Comparison of ENCODE assay signal across 15 cellular contexts in the genomic region with DNA sequence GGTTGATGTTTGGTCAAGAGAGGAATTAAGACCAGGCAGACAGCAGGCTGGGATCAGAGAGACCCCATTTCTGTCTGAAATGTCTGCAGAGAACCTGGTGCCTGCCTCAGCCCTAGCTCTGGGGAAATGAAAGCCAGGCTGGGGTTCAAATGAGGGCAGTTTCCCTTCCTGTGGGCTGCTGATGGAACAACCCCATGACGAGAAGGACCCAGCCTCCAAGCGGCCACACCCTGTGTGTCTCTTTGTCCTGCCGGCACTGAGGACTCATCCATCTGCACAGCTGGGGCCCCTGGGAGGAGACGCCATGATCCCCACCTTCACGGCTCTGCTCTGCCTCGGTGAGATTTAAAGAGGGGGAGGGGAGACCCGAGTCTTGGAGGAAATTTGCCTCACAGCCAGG. TPM values are rescaled to one million over a fixed set of nuclear protein-coding genes. Genes with fewer than 3 reads are reported as not detected.
DNase-seq lines count a peak whose midpoint lies in the region; ATAC-seq and TF ChIP-seq lines count a peak whose summit lies in the region.
"Had no signal": no experiment of that assay in that cellular context is flagged by ENCODE, and none has a peak within 500 bp of the region (broad histone marks: within the 10 kb centered on the region; RNA-seq: fewer than 3 reads in every experiment).

Gene LILRB4 (plus strand): TSS at position 256 of the 400 bp plus-strand sequence. CDS start 49 bp downstream, at position 305.

- intact Hi-C loops in left ventricle myocardium inferior (cut with micrococcal nuclease) = no loop called here
- intact Hi-C loops in posterior vena cava (cut with DNase I) = no loop called here
- intact Hi-C loops in PC-9 (cut with micrococcal nuclease; ENCODE audit: unreplicated experiment) = no loop called here

- H3K9me3 ChIP-seq in left ventricle myocardium inferior (replicated peaks) = peaks cover 10% of the 10 kb centered on the region
- H3K9me3 ChIP-seq in hepatocyte (ENCODE audit: low read depth) = no peaks in the 10 kb centered on the region
- H3K9me3 ChIP-seq in PC-9 (ENCODE audit: insufficient read depth, low read depth) = no peaks in the 10 kb centered on the region
- H3K9me3 ChIP-seq: esophagus squamous epithelium, thyroid gland had no signal

- BruUV-seq in PC-9 (replicated peaks; lab: Mats Ljungman, UMichigan) = no TSS peak

- ATAC-seq in HG03045 (IDR thresholded peaks at IDR 0.05; ENCODE audit: unreplicated experiment) = no peak

- no peak within 1 kb of the TSS for H3K4me2 ChIP-seq in hepatocyte
- H3K4me2 ChIP-seq in PC-9 = no peak within 1 kb of the TSS

- WGBS in hepatocyte (ENCODE audit: low lambda C conversion rate, missing lambda C conversion rate) = 76% methylated on average over 7 of the region's 7 CpGs

- CTCF ChIA-PET in PC-9 (lab: Charles Lee) = interaction anchor here (0.7 to 0.8 kb wide), 2 partner anchors 10 to 470 kb away, joined by 3 to 7 read pairs; no protein-coding TSS in a partner anchor

- H2AFZ ChIP-seq in hepatocyte (no peak within 1 kb of the TSS), PC-9 (no peak within 1 kb of the TSS)

- no peaks in the 10 kb centered on the region for H3K4me1 ChIP-seq in left ventricle myocardium inferior
- no peaks in the 10 kb centered on the region for H3K4me1 ChIP-seq in hepatocyte (ENCODE audit: insufficient read depth)
- H3K4me1 ChIP-seq in PC-9 (replicated peaks; ENCODE audit: insufficient read depth) = no peaks in the 10 kb centered on the region
- H3K4me1 ChIP-seq: esophagus squamous epithelium, thyroid gland had no signal

- H3K9me2 ChIP-seq in hepatocyte (replicated peaks; ENCODE audit: insufficient read depth) (no peaks in the 10 kb centered on the region), PC-9 (ENCODE audit: insufficient read depth) (no peaks in the 10 kb centered on the region)

- H3K27me3 ChIP-seq in left ventricle myocardium inferior (ENCODE audit: low read depth) (peaks cover 65% of the 10 kb centered on the region), hepatocyte (no peaks in the 10 kb centered on the region), PC-9 (ENCODE audit: insufficient read depth, low read depth) (peaks cover 92% of the 10 kb centered on the region)
- H3K27me3 ChIP-seq: thyroid gland had no signal

- peak within 1 kb of the TSS; percentile 37 for H3K4me3 ChIP-seq in left ventricle myocardium inferior
- H3K4me3 ChIP-seq in hepatocyte = no peak within 1 kb of the TSS
- no peak within 1 kb of the TSS for H3K4me3 ChIP-seq in PC-9
- H3K4me3 ChIP-seq: thyroid gland had no signal

- H3K27ac ChIP-seq in left ventricle myocardium inferior (replicated peaks) (no peak within 1 kb of the TSS), hepatocyte (no peak within 1 kb of the TSS), PC-9 (no peak within 1 kb of the TSS)
- H3K27ac ChIP-seq: thyroid gland had no signal

- no peaks in the 10 kb centered on the region for H3F3A ChIP-seq in PC-9 (ENCODE audit: insufficient read depth, low read depth)

- H3K79me2 ChIP-seq in hepatocyte = no peaks in the 10 kb centered on the region
- no peaks in the 10 kb centered on the region for H3K79me2 ChIP-seq in PC-9 (ENCODE audit: low read depth)

- no peaks in the 10 kb centered on the region for H4K20me1 ChIP-seq in hepatocyte (ENCODE audit: insufficient read depth, poor library complexity, severe bottlenecking)
- no peaks in the 10 kb centered on the region for H4K20me1 ChIP-seq in PC-9 (ENCODE audit: insufficient read depth)

- no peak for TF ChIP-seq CTCF in GM13977 (IDR thresholded peaks at IDR 0.05; ENCODE audit: extremely low read depth, insufficient read depth, missing control alignments)
- TF ChIP-seq CTCF in left ventricle myocardium inferior (IDR thresholded peaks at IDR 0.05; ENCODE audit: borderline replicate concordance) = no peak
- no peak for TF ChIP-seq CTCF in subcutaneous adipose tissue (IDR thresholded peaks at IDR 0.05; ENCODE audit: low read depth)
- no peak for TF ChIP-seq CTCF in hepatocyte (IDR thresholded peaks at IDR 0.05; ENCODE audit: poor library complexity)
- TF ChIP-seq CTCF in PC-9 (conservative IDR thresholded peaks at IDR 0.05) = no peak

- H3K36me3 ChIP-seq in left ventricle myocardium inferior = no peaks in the 10 kb centered on the region
- H3K36me3 ChIP-seq in hepatocyte (replicated peaks; ENCODE audit: insufficient read depth, low read depth) = no peaks in the 10 kb centered on the region
- H3K36me3 ChIP-seq in PC-9 (ENCODE audit: low read depth) = no peaks in the 10 kb centered on the region
- H3K36me3 ChIP-seq: esophagus squamous epithelium, thyroid gland had no signal

- in situ Hi-C loops in GM13977 (cut with MboI; ENCODE audit: low pct_unique_long_range_greater_than_20kb, low sequenced_read_pairs, unreplicated experiment) = no loop called here

- DNase-seq in GM13977 (ENCODE audit: low spot score) = peak; percentile 44
- peak; percentile 95 for DNase-seq in MV-4-11 (lab: John Stamatoyannopoulos, UW)
- peak; percentile 40 for DNase-seq in left ventricle myocardium inferior
- DNase-seq in posterior vena cava (ENCODE audit: low spot score) = no peak
- no peak for DNase-seq in hepatocyte (ENCODE audit: low spot score)
- DNase-seq in PC-9 = no peak
- DNase-seq: activated naive CD8-positive, alpha-beta T cell treated with anti-CD3 and anti-CD28 coated beads for 36 hours; CD8-positive, alpha-beta memory T cell; esophagus squamous epithelium; NCI-H2227 treated with DMSO at 0.1 percent for 48 hours had no signal

- POLR2A ChIA-PET in PC-9 (lab: Charles Lee; ENCODE audit: unreplicated experiment) = no interaction called here

RNA-seq across cellular contexts. Expression of gene LILRB4, which starts in this region (rescaled TPM):
- total RNA-seq in left ventricle myocardium inferior (4.0 TPM), subcutaneous adipose tissue (10 to 100 TPM in 3 of 4 donors, 1 to 10 TPM in 1; 8.1 to 43.0 (median 11.7) TPM), posterior vena cava (1 to 10 TPM; 2.7 to 8.7 TPM), hepatocyte (not detected in 2 replicates), PC-9 (2021) (not detected in 2 replicates)
- polyA plus RNA-seq in hepatocyte = not detected in 2 replicates
- total RNA-seq: activated CD8-positive, alpha-beta memory T cell treated with anti-CD3 and anti-CD28 coated beads for 36 hours; activated naive CD8-positive, alpha-beta T cell treated with anti-CD3 and anti-CD28 coated beads for 36 hours; chondrocyte had no signal
- polyA plus RNA-seq: CD8-positive, alpha-beta memory T cell had no signal

Comparison
In these comparisons a context has a peak if more than half of its experiments do, and no peak if none do; other contexts are left out.
1. DNase-seq: peak in GM13977 (single experiment), MV-4-11 (single experiment) and left ventricle myocardium inferior (single experiment); none in posterior vena cava (single experiment), hepatocyte (single experiment) and PC-9 (0 of 2).